8 cellular contexts compared by ENCODE assay signal in genomic region chr6:4805553-4806307, GRCh38. TPM values are rescaled to one million over a fixed set of nuclear protein-coding genes. Genes with fewer than 3 reads are reported as not detected.
A peak's percentile ranks its signal among the peaks of the same experiment; 100 is the strongest.
DNase-seq lines count a peak whose midpoint lies in the region; ATAC-seq and TF ChIP-seq lines count a peak whose summit lies in the region.

No MANE protein-coding gene starts in this region.

- peak overlapping the region in 6 of 10 donors; percentile 43 to 85 (median 59) for H3K27ac Mint-ChIP-seq in naive thymus-derived CD8-positive, alpha-beta T cell

- no peak for TF ChIP-seq POLR2A in GM18505 (IDR thresholded peaks at IDR 0.05; ENCODE audit: borderline replicate concordance, extremely low read depth, insufficient read depth, insufficient read length)

- peaks cover 0 to 22% (median 13%) of the 10 kb centered on the region in 9 donors for H3K9me3 Mint-ChIP-seq in naive thymus-derived CD8-positive, alpha-beta T cell

- POLR2A ChIA-PET in naive thymus-derived CD8-positive, alpha-beta T cell (lab: Charles Lee) = interaction anchor here (1.5 kb wide), 1 partner anchor 30 kb away, joined by 3 read pairs; the partner anchor contains the start of gene CDYL

- DNase-seq in DMS53 treated with DMSO at 0.1 percent for 48 hours (lab: John Stamatoyannopoulos, UW; ENCODE audit: unreplicated experiment) (peak; percentile 75), HT1080 (ENCODE audit: low read depth) (peak; percentile 17), RPMI8226 (peak; percentile 46)
- DNase-seq in naive thymus-derived CD8-positive, alpha-beta T cell = peak in 6 of 10 donors; percentile 5 to 39 (median 20)
- no peak for DNase-seq in activated CD4-positive, CD25-positive, alpha-beta regulatory T cell (lab: John Stamatoyannopoulos, UW)

- peak; percentile 61 for ATAC-seq in esophagus mucosa
- peak in 1 of 2 donors; percentile 47 for ATAC-seq in naive thymus-derived CD8-positive, alpha-beta T cell
- ATAC-seq in GM18505 (IDR thresholded peaks at IDR 0.05; ENCODE audit: unreplicated experiment) = no peak
- no peak for ATAC-seq in GM19351 (IDR thresholded peaks at IDR 0.05; ENCODE audit: unreplicated experiment)

- no peaks in the 10 kb centered on the region for H3K27me3 Mint-ChIP-seq in naive thymus-derived CD8-positive, alpha-beta T cell

- peaks cover 5 to 16% (median 13%) of the 10 kb centered on the region in 3 donors for H3K36me3 Mint-ChIP-seq in naive thymus-derived CD8-positive, alpha-beta T cell

- peak overlapping the region in 2 of 10 donors; percentile 9 to 24 for H3K4me3 Mint-ChIP-seq in naive thymus-derived CD8-positive, alpha-beta T cell

- H3K4me1 Mint-ChIP-seq in naive thymus-derived CD8-positive, alpha-beta T cell = peaks cover 38 to 92% (median 85%) of the 10 kb centered on the region in 4 donors

RNA-seq across cellular contexts. Expression of gene CDYL, which starts 29.5 kb away (rescaled TPM):
- total RNA-seq in HT1080 (2014; rRNA removed; shearing (Covaris generic)) = 21.2 and 28.4 TPM in 2 replicates
- 22.9 and 23.5 TPM in 2 replicates for polyA plus RNA-seq in HT1080 (2015; cell fraction: cytosol; rRNA removed)
- 19.4 and 19.5 TPM in 2 replicates for polyA plus RNA-seq in HT1080 (2015; cell fraction: nucleus; rRNA removed)
- total RNA-seq in esophagus mucosa = 31.0 TPM
- total RNA-seq in naive thymus-derived CD8-positive, alpha-beta T cell = 10 to 100 TPM; 47.8 to 49.3 TPM
- 1 to 10 TPM; 5.6 to 6.1 (median 5.7) TPM for polyA plus RNA-seq in naive thymus-derived CD8-positive, alpha-beta T cell

Comparison
In these comparisons a context has a peak if more than half of its experiments do, and no peak if none do; other contexts are left out.
1. DNase-seq: peak in DMS53 treated with DMSO at 0.1 percent for 48 hours (single experiment), HT1080 (single experiment), RPMI8226 (single experiment) and naive thymus-derived CD8-positive, alpha-beta T cell (6 of 10); none in activated CD4-positive, CD25-positive, alpha-beta regulatory T cell (0 of 4).